17 cellular contexts compared by ENCODE assay signal in genomic region chr18:70221911-70222278, GRCh38.
"Had no signal": no experiment of that assay in that cellular context is flagged by ENCODE, and none has a peak within 500 bp of the region (broad histone marks: within the 10 kb centered on the region; RNA-seq: fewer than 3 reads in every experiment).

No MANE protein-coding gene starts in this region.

- H3K9me3 ChIP-seq: ovary, upper lobe of right lung had no signal

- H3K27ac ChIP-seq: esophagus muscularis mucosa, left ventricle myocardium inferior, ovary, right lobe of liver, upper lobe of right lung had no signal

- H3K4me2 ChIP-seq: smooth muscle cell had no signal

- H3K27me3 ChIP-seq: esophagus muscularis mucosa, ovary, right lobe of liver had no signal

- H3K36me3 Mint-ChIP-seq: activated naive CD4-positive, alpha-beta T cell treated with anti-CD3 and anti-CD28 coated beads, Interleukin-2, amount 50 U/mL, for 24 hours; stimulated activated memory B cell treated with anti-CD40 and anti-IgM and Interleukin-4, amounts not matched to agents 10 μg/mL and 1 μg/mL and 100 μg/mL, for 72 hours had no signal

- ATAC-seq: right lobe of liver; stimulated activated memory B cell treated with anti-CD40 and anti-IgM and Interleukin-4, amounts not matched to agents 10 μg/mL and 1 μg/mL and 100 μg/mL, for 72 hours; upper lobe of right lung had no signal

- H3K27ac Mint-ChIP-seq: activated naive CD4-positive, alpha-beta T cell treated with anti-CD3 and anti-CD28 coated beads, Interleukin-2, amount 50 U/mL, for 24 hours; dendritic cell treated with granulocyte-macrophage colony-stimulating factor and Interleukin-4, amounts not matched to agents 40 ng/mL and 50 ng/mL, for 4 days; immature natural killer cell; stimulated activated memory B cell treated with anti-CD40 and anti-IgM and Interleukin-4, amounts not matched to agents 10 μg/mL and 1 μg/mL and 100 μg/mL, for 72 hours; T-helper 2 cell treated with Interferon-gamma antibody and Interleukin-4, amounts not matched to agents 5 μg/mL and 100 μg/mL, for 36 hours had no signal

- H3K4me3 Mint-ChIP-seq: activated naive CD4-positive, alpha-beta T cell treated with anti-CD3 and anti-CD28 coated beads, Interleukin-2, amount 50 U/mL, for 24 hours; dendritic cell treated with granulocyte-macrophage colony-stimulating factor and Interleukin-4, amounts not matched to agents 40 ng/mL and 50 ng/mL, for 4 days; immature natural killer cell; stimulated activated memory B cell treated with anti-CD40 and anti-IgM and Interleukin-4, amounts not matched to agents 10 μg/mL and 1 μg/mL and 100 μg/mL, for 72 hours; T-helper 2 cell treated with Interferon-gamma antibody and Interleukin-4, amounts not matched to agents 5 μg/mL and 100 μg/mL, for 36 hours had no signal

- H3K9me3 Mint-ChIP-seq: activated naive CD4-positive, alpha-beta T cell treated with anti-CD3 and anti-CD28 coated beads, Interleukin-2, amount 50 U/mL, for 24 hours; stimulated activated memory B cell treated with anti-CD40 and anti-IgM and Interleukin-4, amounts not matched to agents 10 μg/mL and 1 μg/mL and 100 μg/mL, for 72 hours had no signal

- H3K4me3 ChIP-seq: esophagus muscularis mucosa, ovary, right lobe of liver, smooth muscle cell, upper lobe of right lung had no signal

- H3K4me1 ChIP-seq: esophagus muscularis mucosa, right lobe of liver, upper lobe of right lung had no signal

- DNase-seq: activated CD4-positive, alpha-beta T cell treated with anti-CD3 and anti-CD28 coated beads, Interleukin-2, amount 50 U/mL, for 4 hours; activated gamma-delta T cell; effector memory CD4-positive, alpha-beta T cell; heart right ventricle; immature natural killer cell; kidney glomerular epithelial cell; left ventricle myocardium inferior; ovary; right lobe of liver; stimulated activated CD4-positive, alpha-beta T cell treated with anti-CD3 and anti-CD28 coated beads, Interleukin-4, amount 100 ng/mL, for 4 hours; upper lobe of right lung had no signal

- H3K4me1 Mint-ChIP-seq: activated naive CD4-positive, alpha-beta T cell treated with anti-CD3 and anti-CD28 coated beads, Interleukin-2, amount 50 U/mL, for 24 hours; immature natural killer cell; stimulated activated memory B cell treated with anti-CD40 and anti-IgM and Interleukin-4, amounts not matched to agents 10 μg/mL and 1 μg/mL and 100 μg/mL, for 72 hours had no signal

- H3K36me3 ChIP-seq: esophagus muscularis mucosa, heart right ventricle, left ventricle myocardium inferior, ovary, right lobe of liver, upper lobe of right lung had no signal
